26 cellular contexts compared by ENCODE assay signal in the genomic region with DNA sequence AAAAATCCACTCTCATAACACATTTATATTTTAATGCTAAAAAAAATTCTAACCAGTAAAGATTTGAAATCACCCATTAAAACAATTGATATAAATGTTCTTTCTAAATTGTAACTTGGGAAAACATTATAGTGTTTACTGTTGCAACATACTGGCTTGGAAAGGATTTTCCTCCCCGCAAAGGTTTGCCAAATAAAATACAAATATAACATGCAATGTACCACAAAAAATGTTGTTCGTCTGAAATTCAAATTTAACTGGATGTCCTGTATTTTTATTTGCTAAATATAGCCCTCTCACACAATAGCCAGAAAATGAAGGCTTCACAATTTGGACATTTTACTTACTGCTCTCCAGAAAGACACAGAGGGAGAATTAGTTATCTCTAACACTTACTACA.
DNase-seq lines count a peak whose midpoint lies in the region; ATAC-seq and TF ChIP-seq lines count a peak whose summit lies in the region.
"Had no signal": no experiment of that assay in that cellular context is flagged by ENCODE, and none has a peak within 500 bp of the region (broad histone marks: within the 10 kb centered on the region; RNA-seq: fewer than 3 reads in every experiment).

No MANE protein-coding gene starts in this region.

- no peak overlapping the region for H3K27ac Mint-ChIP-seq in naive thymus-derived CD4-positive, alpha-beta T cell
- H3K27ac Mint-ChIP-seq: activated CD4-positive, alpha-beta memory T cell treated with anti-CD3 and anti-CD28 coated beads, Interleukin-2, amount 10 ng/mL, durations not matched to agents 7 days and 5 days; activated naive CD4-positive, alpha-beta T cell treated with anti-CD3 and anti-CD28 coated beads, Interleukin-2, amount 50 U/mL, for 24 hours; activated T-helper 2 cell treated with anti-CD3 and anti-CD28 coated beads, Interferon-gamma antibody, Interleukin-2, Interleukin-4, amounts not matched to agents 10 μg/mL and 5 μg/mL and 100 μg/mL, durations not matched to agents 14 hours and 24 hours and 36 hours; memory B cell; progenitor cell of endocrine pancreas; T-helper 1 cell treated with Interleukin-12 subunit alpha and Interleukin-12 subunit beta and Interleukin-4 antibody, amounts not matched to agents 30 μg/mL and 1 μg/mL, for 36 hours had no signal

- intact Hi-C loops in naive thymus-derived CD4-positive, alpha-beta T cell (cut with micrococcal nuclease), result no loop called here

- no peak overlapping the region for H3K9ac ChIP-seq in smooth muscle cell (ENCODE audit: low read depth)

- H3F3A ChIP-seq in smooth muscle cell (ENCODE audit: low read depth), result no peaks in the 10 kb centered on the region

- H3K27ac ChIP-seq in smooth muscle cell (ENCODE audit: low read depth), result no peak overlapping the region
- no peak overlapping the region for H3K27ac ChIP-seq in naive thymus-derived CD4-positive, alpha-beta T cell (ENCODE audit: low read depth, low read length)
- H3K27ac ChIP-seq: gastrocnemius medialis, hepatocyte, HL-60 had no signal

- no peak overlapping the region for H3K4me3 Mint-ChIP-seq in naive thymus-derived CD4-positive, alpha-beta T cell
- H3K4me3 Mint-ChIP-seq: activated CD4-positive, alpha-beta memory T cell treated with anti-CD3 and anti-CD28 coated beads, Interleukin-2, amount 10 ng/mL, durations not matched to agents 7 days and 5 days; activated naive CD4-positive, alpha-beta T cell treated with anti-CD3 and anti-CD28 coated beads, Interleukin-2, amount 50 U/mL, for 24 hours; central memory CD8-positive, alpha-beta T cell; memory B cell; T-helper 1 cell treated with Interleukin-12 subunit alpha and Interleukin-12 subunit beta and Interleukin-4 antibody, amounts not matched to agents 30 μg/mL and 1 μg/mL, for 36 hours had no signal

- no peaks in the 10 kb centered on the region for H3K36me3 Mint-ChIP-seq in naive thymus-derived CD4-positive, alpha-beta T cell
- H3K36me3 Mint-ChIP-seq: activated naive CD4-positive, alpha-beta T cell treated with anti-CD3 and anti-CD28 coated beads, Interleukin-2, amount 50 U/mL, for 24 hours; memory B cell had no signal

- H3K36me3 ChIP-seq in smooth muscle cell (ENCODE audit: low read depth), result no peaks in the 10 kb centered on the region
- H3K36me3 ChIP-seq in naive thymus-derived CD4-positive, alpha-beta T cell (ENCODE audit: control insufficient read depth in 2 of 3, insufficient read depth in 3 of 3, low read length in 3 of 3), result no peaks in the 10 kb centered on the region
- H3K36me3 ChIP-seq: BE2C, gastrocnemius medialis had no signal

- H3K27me3 ChIP-seq in smooth muscle cell (ENCODE audit: low read depth), result no peaks in the 10 kb centered on the region
- H3K27me3 ChIP-seq in naive thymus-derived CD4-positive, alpha-beta T cell (ENCODE audit: control insufficient read depth in 2 of 2, insufficient read depth in 2 of 2, low read length in 2 of 2), result no peaks in the 10 kb centered on the region
- H3K27me3 ChIP-seq: BE2C, gastrocnemius medialis, hepatocyte had no signal

- ATAC-seq in naive thymus-derived CD4-positive, alpha-beta T cell, result no peak
- no peak for ATAC-seq in HG02840 (IDR thresholded peaks at IDR 0.05; ENCODE audit: low FRiP score, unreplicated experiment)
- ATAC-seq: gastrocnemius medialis, sciatic nerve had no signal

- POLR2A ChIA-PET in naive thymus-derived CD4-positive, alpha-beta T cell (lab: Charles Lee), result no interaction called here

- WGBS in smooth muscle cell (ENCODE audit: low lambda C conversion rate), result 51% methylated on average over 2 of the region's 2 CpGs

- H3K27me3 Mint-ChIP-seq in naive thymus-derived CD4-positive, alpha-beta T cell, result no peaks in the 10 kb centered on the region
- H3K27me3 Mint-ChIP-seq: activated CD4-positive, alpha-beta memory T cell treated with anti-CD3 and anti-CD28 coated beads, Interleukin-2, amount 10 ng/mL, durations not matched to agents 7 days and 5 days; activated naive CD4-positive, alpha-beta T cell treated with anti-CD3 and anti-CD28 coated beads, Interleukin-2, amount 50 U/mL, for 24 hours; central memory CD8-positive, alpha-beta T cell; memory B cell; progenitor cell of endocrine pancreas had no signal

- no peaks in the 10 kb centered on the region for H3K4me1 ChIP-seq in smooth muscle cell (ENCODE audit: low read depth)
- H3K4me1 ChIP-seq in naive thymus-derived CD4-positive, alpha-beta T cell (ENCODE audit: control insufficient read depth in 2 of 2, insufficient read depth in 2 of 2, low read length in 2 of 2), result no peaks in the 10 kb centered on the region
- H3K4me1 ChIP-seq: BE2C, gastrocnemius medialis had no signal

- H3K9me3 ChIP-seq in smooth muscle cell (replicated peaks; ENCODE audit: low read depth), result no peaks in the 10 kb centered on the region
- H3K9me3 ChIP-seq in naive thymus-derived CD4-positive, alpha-beta T cell (ENCODE audit: control insufficient read depth in 2 of 3, low read length in 3 of 3), result peaks cover 0 to 13% (median 0%) of the 10 kb centered on the region in 3 experiments
- H3K9me3 ChIP-seq: BE2C, gastrocnemius medialis had no signal

- no peak for TF ChIP-seq CTCF in fibroblast of the aortic adventitia (IDR thresholded peaks at IDR 0.05; ENCODE audit: insufficient read depth, low read length)
- no peak for TF ChIP-seq CTCF in smooth muscle cell (IDR thresholded peaks at IDR 0.05; ENCODE audit: borderline replicate concordance, insufficient read depth, poor library complexity, severe bottlenecking)

- DNase-seq in GM03348 (ENCODE audit: low spot score) (peak; percentile 24), brain pericyte (ENCODE audit: low read depth, low spot score) (peak; percentile 39), fibroblast of the aortic adventitia (ENCODE audit: low read depth) (peak; percentile 40), smooth muscle cell (lab: John Stamatoyannopoulos, UW; ENCODE audit: unreplicated experiment) (no peak)
- no peak for DNase-seq in naive thymus-derived CD4-positive, alpha-beta T cell
- DNase-seq in activated CD8-positive, alpha-beta memory T cell treated with anti-CD3 and anti-CD28 coated beads, Interleukin-2, amount 50 U/mL, for 4 hours, result no peak
- DNase-seq: activated CD4-positive, alpha-beta memory T cell treated with anti-CD3 and anti-CD28 coated beads, Interleukin-2, amount 10 ng/mL, durations not matched to agents 7 days and 5 days; activated CD4-positive, alpha-beta T cell treated with anti-CD3 and anti-CD28 coated beads for 1 hour; BE2C; DMS53; gastrocnemius medialis; Karpas-422; left cardiac atrium; NCI-H146; NCI-H446 treated with DMSO at 0.1 percent for 48 hours; stimulated activated naive CD4-positive, alpha-beta T cell had no signal

- no peaks in the 10 kb centered on the region for H4K20me1 ChIP-seq in smooth muscle cell (ENCODE audit: low read depth)

- no peak overlapping the region for H3K4me2 ChIP-seq in smooth muscle cell
- H3K4me2 ChIP-seq: hepatocyte had no signal

- no peaks in the 10 kb centered on the region for H3K4me1 Mint-ChIP-seq in naive thymus-derived CD4-positive, alpha-beta T cell
- H3K4me1 Mint-ChIP-seq: activated CD4-positive, alpha-beta memory T cell treated with anti-CD3 and anti-CD28 coated beads, Interleukin-2, amount 10 ng/mL, durations not matched to agents 7 days and 5 days; activated naive CD4-positive, alpha-beta T cell treated with anti-CD3 and anti-CD28 coated beads, Interleukin-2, amount 50 U/mL, for 24 hours; central memory CD8-positive, alpha-beta T cell; memory B cell had no signal

- peaks cover 5 to 31% (median 13%) of the 10 kb centered on the region in 11 donors for H3K9me3 Mint-ChIP-seq in naive thymus-derived CD4-positive, alpha-beta T cell

- H2AFZ ChIP-seq in smooth muscle cell (ENCODE audit: low read depth), result peak overlapping the region; percentile 18
- H2AFZ ChIP-seq: hepatocyte had no signal

- H3K4me3 ChIP-seq in fibroblast of the aortic adventitia (ENCODE audit: low read depth, low read length) (no peak overlapping the region), smooth muscle cell (no peak overlapping the region)
- no peak overlapping the region for H3K4me3 ChIP-seq in naive thymus-derived CD4-positive, alpha-beta T cell (ENCODE audit: low read length)
- H3K4me3 ChIP-seq: gastrocnemius medialis, hepatocyte had no signal

- CTCF ChIA-PET in naive thymus-derived CD4-positive, alpha-beta T cell (lab: Charles Lee), result no interaction called here

- no peaks in the 10 kb centered on the region for H3K79me2 ChIP-seq in smooth muscle cell (ENCODE audit: low read depth)
- H3K79me2 ChIP-seq: hepatocyte had no signal

Comparison
In these comparisons a context has a peak if more than half of its experiments do, and no peak if none do; other contexts are left out.
1. DNase-seq: peak in GM03348 (single experiment), brain pericyte (single experiment) and fibroblast of the aortic adventitia (single experiment); none in smooth muscle cell (single experiment), naive thymus-derived CD4-positive, alpha-beta T cell (0 of 9) and activated CD8-positive, alpha-beta memory T cell treated with anti-CD3 and anti-CD28 coated beads, Interleukin-2, amount 50 U/mL, for 4 hours (single experiment).